In genomic region chr5:14869286-14870164, GRCh38 we compare ENCODE assay signal across 8 cellular contexts. TPM values are rescaled to one million over a fixed set of nuclear protein-coding genes. Genes with fewer than 3 reads are reported as not detected.
DNase-seq lines count a peak whose midpoint lies in the region; ATAC-seq, FAIRE-seq and TF ChIP-seq lines count a peak whose summit lies in the region.

No MANE protein-coding gene starts in this region.

- H3K4me1 ChIP-seq in CD4-positive, CD25-positive, alpha-beta regulatory T cell (ENCODE audit: control insufficient read depth, insufficient read depth, low read length, poor library complexity, severe bottlenecking) = peaks cover 40% of the 10 kb centered on the region
- H3K4me1 ChIP-seq in OCI-LY7 (ENCODE audit: insufficient read depth, low read length, poor library complexity, severe bottlenecking) = peaks cover 26% of the 10 kb centered on the region
- peaks cover 0 to 5% (median 5%) of the 10 kb centered on the region in 3 donors for H3K4me1 ChIP-seq in pancreas

- in situ Hi-C loops in ACHN (cut with HindIII; ENCODE audit: low pct_ligation_motif_present, low pct_unique_long_range_greater_than_20kb, low sequenced_read_pairs) = no loop called here

- peak overlapping the region; percentile 100 for H3K4me3 ChIP-seq in CD4-positive, CD25-positive, alpha-beta regulatory T cell (ENCODE audit: low read depth, low read length)
- H3K4me3 ChIP-seq in OCI-LY7 (ENCODE audit: low read depth, low read length, poor library complexity, severe bottlenecking) = peak overlapping the region; percentile 97
- H3K4me3 ChIP-seq in coronary artery = peak overlapping the region; percentile 97
- H3K4me3 ChIP-seq in pancreas = peak overlapping the region in 3 of 4 donors; percentile 52 to 72 (median 64)

- intact Hi-C loops in OCI-LY7 (cut with micrococcal nuclease; ENCODE audit: unreplicated experiment) = loop anchor here (1.0 to 5.0 kb wide), 4 partner anchors 61 to 142 kb away; no protein-coding TSS in a partner anchor
- intact Hi-C loops in pancreas (cut with DNase I) = no loop called here

- H3K36me3 ChIP-seq in CD4-positive, CD25-positive, alpha-beta regulatory T cell (ENCODE audit: control insufficient read depth, insufficient read depth, low read length) = no peaks in the 10 kb centered on the region
- H3K36me3 ChIP-seq in OCI-LY7 (ENCODE audit: insufficient read depth, low read length) (no peaks in the 10 kb centered on the region), pancreas (no peaks in the 10 kb centered on the region)

- no peaks in the 10 kb centered on the region for H3K9me2 ChIP-seq in OCI-LY7 (ENCODE audit: insufficient read depth, low read length)

- H3K27me3 ChIP-seq in CD4-positive, CD25-positive, alpha-beta regulatory T cell (ENCODE audit: control insufficient read depth, insufficient read depth, low read length) = no peaks in the 10 kb centered on the region
- no peaks in the 10 kb centered on the region for H3K27me3 ChIP-seq in pancreas

- no peak for TF ChIP-seq CTCF in OCI-LY7 (conservative IDR thresholded peaks at IDR 0.05; ENCODE audit: low read length)
- no peak for TF ChIP-seq CTCF in coronary artery (IDR thresholded peaks at IDR 0.05)
- no peak for TF ChIP-seq CTCF in pancreas (IDR thresholded peaks at IDR 0.05)

- ATAC-seq in CD4-positive, CD25-positive, alpha-beta regulatory T cell (ENCODE audit: low read depth in 2 of 2) = no peak
- ATAC-seq in pancreas (no peak), GM21381 (IDR thresholded peaks at IDR 0.05; ENCODE audit: unreplicated experiment) (no peak)

- H4K20me1 ChIP-seq in OCI-LY7 (ENCODE audit: insufficient read depth, low read length) = peaks cover 16% of the 10 kb centered on the region

- H3K4me2 ChIP-seq in OCI-LY7 (ENCODE audit: low read length) = peak overlapping the region; percentile 89

- CTCF ChIA-PET in OCI-LY7 (lab: Charles Lee; ENCODE audit: unreplicated experiment) = interaction anchor here (1.4 kb wide), 1 partner anchor 143 kb away, joined by 3 read pairs; no protein-coding TSS in a partner anchor

- no peak for FAIRE-seq in pancreas (lab: Jason Lieb, UNC)

- H3K4me1 Mint-ChIP-seq in CD4-positive, CD25-positive, alpha-beta regulatory T cell = peaks cover 22 to 61% (median 39%) of the 10 kb centered on the region in 4 donors

- H3K27ac Mint-ChIP-seq in CD4-positive, CD25-positive, alpha-beta regulatory T cell = peak overlapping the region; percentile 91 to 98 (median 98)

- POLR2A ChIA-PET in OCI-LY7 (lab: Charles Lee) = interaction anchor here (0.7 to 1.5 kb wide), 5 partner anchors 16 to 145 kb away, joined by 3 to 4 read pairs (median 3); no protein-coding TSS in a partner anchor

- no TSS peak for BruUV-seq in OCI-LY7 (replicated peaks; lab: Mats Ljungman, UMichigan)

- H3K79me2 ChIP-seq in OCI-LY7 (ENCODE audit: insufficient read depth, low read depth, low read length) = peaks cover 58% of the 10 kb centered on the region

- H3K27ac ChIP-seq in CD4-positive, CD25-positive, alpha-beta regulatory T cell (ENCODE audit: insufficient read depth, low read length, poor library complexity, severe bottlenecking) = peak overlapping the region; percentile 72
- H3K27ac ChIP-seq in OCI-LY7 (ENCODE audit: low read depth, low read length, poor library complexity, severe bottlenecking) (peak overlapping the region; percentile 45), coronary artery (peak overlapping the region in 1 of 2 donors; percentile 49), pancreas (no peak overlapping the region)

- peak in 2 of 3 donors; percentile 28 to 53 for DNase-seq in CD4-positive, CD25-positive, alpha-beta regulatory T cell
- peak; percentile 29 for DNase-seq in OCI-LY7 (ENCODE audit: low spot score)
- no peak for DNase-seq in coronary artery (ENCODE audit: low spot score)
- no peak for DNase-seq in pancreas
- no peak for DNase-seq in ACHN
- no peak for DNase-seq in NOMO-1 (lab: John Stamatoyannopoulos, UW; ENCODE audit: unreplicated experiment in 2 of 2)
- DNase-seq in kidney glomerular epithelial cell (lab: John Stamatoyannopoulos, UW) = no peak

- H2AFZ ChIP-seq in OCI-LY7 (ENCODE audit: low read length) = peak overlapping the region; percentile 29; the same call in 1 of the 2 replicates

- no peaks in the 10 kb centered on the region for H3K9me3 ChIP-seq in CD4-positive, CD25-positive, alpha-beta regulatory T cell (ENCODE audit: control insufficient read depth in 2 of 2, low read length in 2 of 2)
- H3K9me3 ChIP-seq in OCI-LY7 (ENCODE audit: low read length) (no peaks in the 10 kb centered on the region), pancreas (no peaks in the 10 kb centered on the region)

- WGBS in pancreas, 2 donors = 33 to 37% methylated on average over 11 of the region's 11 CpGs

- H3K27me3 Mint-ChIP-seq in CD4-positive, CD25-positive, alpha-beta regulatory T cell = peaks cover 6% of the 10 kb centered on the region

- H3K9me3 Mint-ChIP-seq in CD4-positive, CD25-positive, alpha-beta regulatory T cell = no peaks in the 10 kb centered on the region

- peak overlapping the region; percentile 94 to 100 (median 98) for H3K4me3 Mint-ChIP-seq in CD4-positive, CD25-positive, alpha-beta regulatory T cell

- H3K36me3 Mint-ChIP-seq in CD4-positive, CD25-positive, alpha-beta regulatory T cell = no peaks in the 10 kb centered on the region

RNA-seq across cellular contexts. Expression of gene ANKH, which starts 2.1 kb away (rescaled TPM):
- total RNA-seq in CD4-positive, CD25-positive, alpha-beta regulatory T cell = 177 TPM
- 10 to 100 TPM; 56.6 to 63.5 (median 63.0) TPM for polyA plus RNA-seq in CD4-positive, CD25-positive, alpha-beta regulatory T cell
- total RNA-seq in OCI-LY7 (2014; rRNA removed; shearing (Covaris generic)) = 23.1 and 35.2 TPM in 2 replicates
- total RNA-seq in OCI-LY7 (2022) (76.5 and 80.4 TPM in 2 replicates), pancreas (10 to 100 TPM; 26.9 to 48.6 (median 40.3) TPM)
- polyA plus RNA-seq in pancreas = 10 to 100 TPM; 11.8 to 36.0 TPM

Comparison
In these comparisons a context has a peak if more than half of its experiments do, and no peak if none do; other contexts are left out.
1. DNase-seq: peak in CD4-positive, CD25-positive, alpha-beta regulatory T cell (2 of 3) and OCI-LY7 (single experiment); none in coronary artery (single experiment), pancreas (0 of 6), ACHN (single experiment), NOMO-1 (0 of 2) and kidney glomerular epithelial cell (single experiment).
2. H3K27ac ChIP-seq: peak in CD4-positive, CD25-positive, alpha-beta regulatory T cell (single experiment) and OCI-LY7 (single experiment); none in pancreas (0 of 4).
3. Peak in every context shown above with its lines, with median percentiles within 50 percentile points of each other: H3K4me3 ChIP-seq.